1 cellular context compared by ENCODE assay signal in the genomic region with DNA sequence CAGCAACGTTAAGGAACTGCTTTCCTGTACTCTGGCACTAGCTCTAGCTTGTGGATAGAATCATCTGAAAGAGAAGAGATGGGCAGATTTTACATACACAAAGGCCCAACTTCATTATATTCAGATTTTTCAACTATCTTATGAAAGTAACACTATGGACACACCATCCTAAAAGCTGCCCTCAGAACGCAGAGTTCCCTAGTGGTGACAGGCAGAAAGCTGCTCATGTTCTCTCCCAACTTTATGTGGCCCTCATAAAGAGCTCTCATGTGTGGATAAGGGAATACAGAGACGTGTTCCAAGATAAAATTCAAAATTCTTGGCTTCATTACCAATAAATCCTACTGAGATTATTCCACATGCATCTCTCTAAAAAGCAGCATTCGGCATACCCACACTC.
TF ChIP-seq lines count a peak whose summit lies in the region.

No MANE protein-coding gene starts in this region.

TF ChIP-seq in WTC11, 78 proteins besides CTCF, POLR2A, EP300 and RAD21 (continued from another document):
- TF ChIP-seq GRHL2 (CRISPR knock-in tag; IDR thresholded peaks at IDR 0.05; ENCODE audit: insufficient replicate concordance, severe bottlenecking) (no peak), SP1 (CRISPR knock-in tag; conservative IDR thresholded peaks at IDR 0.05) (no peak), RELA (CRISPR knock-in tag; IDR thresholded peaks at IDR 0.05; ENCODE audit: borderline replicate concordance) (no peak), FOXP1 (CRISPR knock-in tag; IDR thresholded peaks at IDR 0.05; ENCODE audit: borderline replicate concordance) (no peak), ZNF671 (CRISPR knock-in tag; IDR thresholded peaks at IDR 0.05) (no peak), FOXJ3 (CRISPR knock-in tag; IDR thresholded peaks at IDR 0.05; ENCODE audit: borderline replicate concordance) (no peak)
- TF ChIP-seq, protein P1, sequence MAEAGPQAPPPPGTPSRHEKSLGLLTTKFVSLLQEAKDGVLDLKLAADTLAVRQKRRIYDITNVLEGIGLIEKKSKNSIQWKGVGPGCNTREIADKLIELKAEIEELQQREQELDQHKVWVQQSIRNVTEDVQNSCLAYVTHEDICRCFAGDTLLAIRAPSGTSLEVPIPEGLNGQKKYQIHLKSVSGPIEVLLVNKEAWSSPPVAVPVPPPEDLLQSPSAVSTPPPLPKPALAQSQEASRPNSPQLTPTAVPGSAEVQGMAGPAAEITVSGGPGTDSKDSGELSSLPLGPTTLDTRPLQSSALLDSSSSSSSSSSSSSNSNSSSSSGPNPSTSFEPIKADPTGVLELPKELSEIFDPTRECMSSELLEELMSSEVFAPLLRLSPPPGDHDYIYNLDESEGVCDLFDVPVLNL (CRISPR knock-in tag; IDR thresholded peaks at IDR 0.05; ENCODE audit: borderline replicate concordance, low read depth) = no peak
- TF ChIP-seq, protein P2, sequence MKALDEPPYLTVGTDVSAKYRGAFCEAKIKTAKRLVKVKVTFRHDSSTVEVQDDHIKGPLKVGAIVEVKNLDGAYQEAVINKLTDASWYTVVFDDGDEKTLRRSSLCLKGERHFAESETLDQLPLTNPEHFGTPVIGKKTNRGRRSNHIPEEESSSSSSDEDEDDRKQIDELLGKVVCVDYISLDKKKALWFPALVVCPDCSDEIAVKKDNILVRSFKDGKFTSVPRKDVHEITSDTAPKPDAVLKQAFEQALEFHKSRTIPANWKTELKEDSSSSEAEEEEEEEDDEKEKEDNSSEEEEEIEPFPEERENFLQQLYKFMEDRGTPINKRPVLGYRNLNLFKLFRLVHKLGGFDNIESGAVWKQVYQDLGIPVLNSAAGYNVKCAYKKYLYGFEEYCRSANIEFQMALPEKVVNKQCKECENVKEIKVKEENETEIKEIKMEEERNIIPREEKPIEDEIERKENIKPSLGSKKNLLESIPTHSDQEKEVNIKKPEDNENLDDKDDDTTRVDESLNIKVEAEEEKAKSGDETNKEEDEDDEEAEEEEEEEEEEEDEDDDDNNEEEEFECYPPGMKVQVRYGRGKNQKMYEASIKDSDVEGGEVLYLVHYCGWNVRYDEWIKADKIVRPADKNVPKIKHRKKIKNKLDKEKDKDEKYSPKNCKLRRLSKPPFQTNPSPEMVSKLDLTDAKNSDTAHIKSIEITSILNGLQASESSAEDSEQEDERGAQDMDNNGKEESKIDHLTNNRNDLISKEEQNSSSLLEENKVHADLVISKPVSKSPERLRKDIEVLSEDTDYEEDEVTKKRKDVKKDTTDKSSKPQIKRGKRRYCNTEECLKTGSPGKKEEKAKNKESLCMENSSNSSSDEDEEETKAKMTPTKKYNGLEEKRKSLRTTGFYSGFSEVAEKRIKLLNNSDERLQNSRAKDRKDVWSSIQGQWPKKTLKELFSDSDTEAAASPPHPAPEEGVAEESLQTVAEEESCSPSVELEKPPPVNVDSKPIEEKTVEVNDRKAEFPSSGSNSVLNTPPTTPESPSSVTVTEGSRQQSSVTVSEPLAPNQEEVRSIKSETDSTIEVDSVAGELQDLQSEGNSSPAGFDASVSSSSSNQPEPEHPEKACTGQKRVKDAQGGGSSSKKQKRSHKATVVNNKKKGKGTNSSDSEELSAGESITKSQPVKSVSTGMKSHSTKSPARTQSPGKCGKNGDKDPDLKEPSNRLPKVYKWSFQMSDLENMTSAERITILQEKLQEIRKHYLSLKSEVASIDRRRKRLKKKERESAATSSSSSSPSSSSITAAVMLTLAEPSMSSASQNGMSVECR (CRISPR knock-in tag; IDR thresholded peaks at IDR 0.05; ENCODE audit: borderline replicate concordance) = no peak
- TF ChIP-seq, protein P3, sequence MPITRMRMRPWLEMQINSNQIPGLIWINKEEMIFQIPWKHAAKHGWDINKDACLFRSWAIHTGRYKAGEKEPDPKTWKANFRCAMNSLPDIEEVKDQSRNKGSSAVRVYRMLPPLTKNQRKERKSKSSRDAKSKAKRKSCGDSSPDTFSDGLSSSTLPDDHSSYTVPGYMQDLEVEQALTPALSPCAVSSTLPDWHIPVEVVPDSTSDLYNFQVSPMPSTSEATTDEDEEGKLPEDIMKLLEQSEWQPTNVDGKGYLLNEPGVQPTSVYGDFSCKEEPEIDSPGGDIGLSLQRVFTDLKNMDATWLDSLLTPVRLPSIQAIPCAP (CRISPR knock-in tag; IDR thresholded peaks at IDR 0.05) = no peak
